25 cellular contexts compared by ENCODE assay signal in the genomic region with DNA sequence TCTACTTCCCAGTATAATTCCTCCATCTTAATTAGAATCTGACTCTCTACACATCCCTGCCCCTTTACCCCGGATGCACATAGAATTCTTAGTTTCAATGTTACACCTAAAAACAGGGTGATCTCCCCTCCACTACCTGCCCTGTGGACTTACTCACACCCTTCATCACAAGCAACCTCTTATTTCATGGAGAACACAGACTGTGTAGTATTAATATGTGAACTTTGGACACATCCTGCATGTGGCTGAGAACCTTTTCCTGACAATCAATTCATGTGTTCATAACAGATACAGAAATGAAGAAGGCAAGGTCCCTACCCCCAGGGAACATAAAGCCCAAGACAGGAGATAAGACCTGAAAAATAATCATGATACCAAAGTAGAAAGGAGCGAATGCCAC. TPM values are rescaled to one million over a fixed set of nuclear protein-coding genes. Genes with fewer than 3 reads are reported as not detected.
DNase-seq lines count a peak whose midpoint lies in the region; ATAC-seq and TF ChIP-seq lines count a peak whose summit lies in the region.
"Had no signal": no experiment of that assay in that cellular context is flagged by ENCODE, and none has a peak within 500 bp of the region (broad histone marks: within the 10 kb centered on the region; RNA-seq: fewer than 3 reads in every experiment).

No MANE protein-coding gene starts in this region.

- H3K9me3 Mint-ChIP-seq in Calu3 (ENCODE audit: low read depth, unreplicated experiment): no peaks in the 10 kb centered on the region
- no peaks in the 10 kb centered on the region for H3K9me3 Mint-ChIP-seq in activated naive CD4-positive, alpha-beta T cell treated with anti-CD3 and anti-CD28 coated beads, Interleukin-2, amount 50 U/mL, for 72 hours
- no peaks in the 10 kb centered on the region for H3K9me3 Mint-ChIP-seq in stimulated activated effector memory CD8-positive, alpha-beta T cell treated with anti-CD3 and anti-CD28 coated beads, Interleukin-12 subunit alpha, Interleukin-12 subunit beta, amount 100 ng/mL, for 72 hours
- H3K9me3 Mint-ChIP-seq: CD4-positive, alpha-beta T cell; CD8-positive, alpha-beta T cell had no signal

- H3K9me3 ChIP-seq in neutrophil: no peaks in the 10 kb centered on the region

- peak overlapping the region; percentile 35 for H3K27ac ChIP-seq in neutrophil
- H3K27ac ChIP-seq: BLaER1 treated with 17β-estradiol and CSF1 and Interleukin-3, amounts not matched to agents 10 nM and 100 nM; C4-2B had no signal

- peaks cover 10% of the 10 kb centered on the region for H3K36me3 ChIP-seq in neutrophil
- H3K36me3 ChIP-seq: BLaER1 treated with 17β-estradiol and CSF1 and Interleukin-3, amounts not matched to agents 10 nM and 100 nM had no signal

- TF ChIP-seq CTCF in Calu3 (IDR thresholded peaks at IDR 0.05; ENCODE audit: unreplicated experiment) (no peak), neutrophil (IDR thresholded peaks at IDR 0.05) (no peak)

- peak overlapping the region; percentile 2 for H3K27ac Mint-ChIP-seq in Calu3 (ENCODE audit: unreplicated experiment)
- no peak overlapping the region for H3K27ac Mint-ChIP-seq in activated naive CD4-positive, alpha-beta T cell treated with anti-CD3 and anti-CD28 coated beads, Interleukin-2, amount 50 U/mL, for 72 hours
- no peak overlapping the region for H3K27ac Mint-ChIP-seq in stimulated activated effector memory CD8-positive, alpha-beta T cell treated with anti-CD3 and anti-CD28 coated beads, Interleukin-12 subunit alpha, Interleukin-12 subunit beta, amount 100 ng/mL, for 72 hours
- H3K27ac Mint-ChIP-seq: B cell; CD4-positive, alpha-beta T cell; CD8-positive, alpha-beta T cell had no signal

- H3K4me3 Mint-ChIP-seq in Calu3 (ENCODE audit: low read depth, unreplicated experiment): no peak overlapping the region
- no peak overlapping the region for H3K4me3 Mint-ChIP-seq in stimulated activated effector memory CD8-positive, alpha-beta T cell treated with anti-CD3 and anti-CD28 coated beads, Interleukin-12 subunit alpha, Interleukin-12 subunit beta, amount 100 ng/mL, for 72 hours
- H3K4me3 Mint-ChIP-seq: B cell; CD4-positive, alpha-beta T cell; CD8-positive, alpha-beta T cell had no signal

- BruUV-seq in Calu3 (replicated peaks; lab: Mats Ljungman, UMichigan): no TSS peak

- intact Hi-C loops in Calu3 (cut with micrococcal nuclease; ENCODE audit: unreplicated experiment) (no loop called here), left colon (cut with DNase I, micrococcal nuclease) (no loop called here)

- no peak overlapping the region for H3K4me3 ChIP-seq in neutrophil (ENCODE audit: low read depth in 1 of 2, low read length in 1 of 2)
- H3K4me3 ChIP-seq: BLaER1 treated with 17β-estradiol and CSF1 and Interleukin-3, amounts not matched to agents 10 nM and 100 nM; GM12878 had no signal

- no peak for DNase-seq in Calu3
- no peak for DNase-seq in left colon
- DNase-seq in activated naive CD4-positive, alpha-beta T cell treated with anti-CD3 and anti-CD28 coated beads, Interleukin-2, amount 50 U/mL, for 72 hours (ENCODE audit: low spot score in 2 of 2): no peak
- DNase-seq in stimulated activated effector memory CD8-positive, alpha-beta T cell treated with anti-CD3 and anti-CD28 coated beads, Interleukin-12 subunit alpha, Interleukin-12 subunit beta, amount 100 ng/mL, for 72 hours (ENCODE audit: low spot score in 2 of 2): no peak
- DNase-seq in NCI-H2196 (lab: John Stamatoyannopoulos, UW; ENCODE audit: unreplicated experiment): no peak
- DNase-seq: 8988T; AML-193; Caco-2; CD4-positive, alpha-beta T cell; CD8-positive, alpha-beta T cell; DMS 273 treated with DMSO at 0.1 percent for 48 hours; DMS153; DMS53; DMS79; DND-41; EL; GDM1 had no signal

- no peaks in the 10 kb centered on the region for H3K27me3 Mint-ChIP-seq in Calu3 (ENCODE audit: unreplicated experiment)

- no peaks in the 10 kb centered on the region for H3K27me3 ChIP-seq in neutrophil
- H3K27me3 ChIP-seq: BLaER1 treated with 17β-estradiol and CSF1 and Interleukin-3, amounts not matched to agents 10 nM and 100 nM had no signal

- H3K4me1 ChIP-seq in neutrophil (ENCODE audit: control insufficient read depth in 1 of 2, insufficient read depth in 1 of 2, low read depth in 1 of 2, low read length in 1 of 2): peaks cover 13 to 17% of the 10 kb centered on the region in 2 experiments

- no peaks in the 10 kb centered on the region for H3K36me3 Mint-ChIP-seq in Calu3 (ENCODE audit: insufficient read depth, unreplicated experiment)
- H3K36me3 Mint-ChIP-seq in activated naive CD4-positive, alpha-beta T cell treated with anti-CD3 and anti-CD28 coated beads, Interleukin-2, amount 50 U/mL, for 72 hours: no peaks in the 10 kb centered on the region
- H3K36me3 Mint-ChIP-seq in stimulated activated effector memory CD8-positive, alpha-beta T cell treated with anti-CD3 and anti-CD28 coated beads, Interleukin-12 subunit alpha, Interleukin-12 subunit beta, amount 100 ng/mL, for 72 hours: no peaks in the 10 kb centered on the region
- H3K36me3 Mint-ChIP-seq: CD8-positive, alpha-beta T cell had no signal

- peak; percentile 69 for ATAC-seq in left colon
- ATAC-seq in activated naive CD4-positive, alpha-beta T cell treated with anti-CD3 and anti-CD28 coated beads, Interleukin-2, amount 50 U/mL, for 72 hours: no peak
- ATAC-seq in stimulated activated effector memory CD8-positive, alpha-beta T cell treated with anti-CD3 and anti-CD28 coated beads, Interleukin-12 subunit alpha, Interleukin-12 subunit beta, amount 100 ng/mL, for 72 hours: no peak
- ATAC-seq in HG03460 (IDR thresholded peaks at IDR 0.05; ENCODE audit: unreplicated experiment): no peak
- ATAC-seq: CD8-positive, alpha-beta T cell; GM12878 had no signal

- H3K4me1 Mint-ChIP-seq in Calu3 (ENCODE audit: low read depth, unreplicated experiment): peaks cover 19% of the 10 kb centered on the region
- H3K4me1 Mint-ChIP-seq in stimulated activated effector memory CD8-positive, alpha-beta T cell treated with anti-CD3 and anti-CD28 coated beads, Interleukin-12 subunit alpha, Interleukin-12 subunit beta, amount 100 ng/mL, for 72 hours: peaks cover 4% of the 10 kb centered on the region
- H3K4me1 Mint-ChIP-seq: B cell had no signal

- CTCF ChIA-PET in Calu3 (lab: Charles Lee): no interaction called here

RNA-seq across cellular contexts. Expression of gene CEACAM6, which starts 11.8 kb away (rescaled TPM):
- 44.5 and 98.9 TPM in 2 replicates for total RNA-seq in Calu3 (2022)
- total RNA-seq in left colon: 100 to 1,000 TPM; 485 to 596 TPM
- total RNA-seq in activated naive CD4-positive, alpha-beta T cell treated with anti-CD3 and anti-CD28 coated beads, Interleukin-2, amount 50 U/mL, for 72 hours: not detected
- total RNA-seq: B cell; CD4-positive, alpha-beta T cell; CD8-positive, alpha-beta T cell; Daoy; G401 had no signal

RNA-seq across cellular contexts. Expression of gene CEACAM3, which starts 29.3 kb away (rescaled TPM):
- total RNA-seq in Calu3 (2022) (not detected in 2 replicates), left colon (1 to 10 TPM; 1.2 to 4.8 TPM)
- total RNA-seq in activated naive CD4-positive, alpha-beta T cell treated with anti-CD3 and anti-CD28 coated beads, Interleukin-2, amount 50 U/mL, for 72 hours: not detected
- total RNA-seq: B cell; Caco-2; CD4-positive, alpha-beta T cell; CD8-positive, alpha-beta T cell; Daoy; G401; GM12878 had no signal

RNA-seq across cellular contexts. Expression of gene CEACAM5, which starts 58.7 kb away (rescaled TPM):
- total RNA-seq in Calu3 (2022): 1.1 and 3.4 TPM in 2 replicates
- 1,000 to 10,000 TPM; 4,350 to 5,481 TPM for total RNA-seq in left colon
- total RNA-seq in activated naive CD4-positive, alpha-beta T cell treated with anti-CD3 and anti-CD28 coated beads, Interleukin-2, amount 50 U/mL, for 72 hours: not detected
- total RNA-seq: B cell; CD4-positive, alpha-beta T cell; CD8-positive, alpha-beta T cell; Daoy; G401 had no signal

Comparison
In these comparisons a context has a peak if more than half of its experiments do, and no peak if none do; other contexts are left out.
1. RNA of gene CEACAM6, which starts 11.8 kb away (total RNA-seq): 485 to 596 TPM in left colon and 44.5 to 98.9 TPM in Calu3; not detected in activated naive CD4-positive, alpha-beta T cell treated with anti-CD3 and anti-CD28 coated beads, Interleukin-2, amount 50 U/mL, for 72 hours; every median in the first group is over 10 times any median in the second.
2. RNA of gene CEACAM5, which starts 58.7 kb away (total RNA-seq): 4,350 to 5,481 TPM in left colon; 1.1 to 3.4 TPM in Calu3 and not detected in activated naive CD4-positive, alpha-beta T cell treated with anti-CD3 and anti-CD28 coated beads, Interleukin-2, amount 50 U/mL, for 72 hours; every median in the first group is over 100 times any median in the second.